1 cellular context compared by ENCODE assay signal in genomic region chr5:102241809-102242421, GRCh38.
TF ChIP-seq lines count a peak whose summit lies in the region.

No MANE protein-coding gene starts in this region.

TF ChIP-seq in GM12878, 131 proteins besides CTCF, POLR2A, EP300 and RAD21 (continued from another document):
- TF ChIP-seq ZNF592 (IDR thresholded peaks at IDR 0.05), result no peak
- TF ChIP-seq PBX3 (IDR thresholded peaks at IDR 0.05; ENCODE audit: insufficient replicate concordance, low read depth, low read length), result no peak
- TF ChIP-seq TCF7 (IDR thresholded peaks at IDR 0.05; ENCODE audit: borderline replicate concordance), result no peak
- no peak for TF ChIP-seq CHD2 (IDR thresholded peaks at IDR 0.05; ENCODE audit: borderline replicate concordance, low read depth, low read length)
- TF ChIP-seq TBL1XR1 (IDR thresholded peaks at IDR 0.05; ENCODE audit: low read depth, low read length), result no peak
